Comparison of ENCODE assay signal across 8 cellular contexts in genomic region chr5:60677831-60678664, GRCh38. TPM values are rescaled to one million over a fixed set of nuclear protein-coding genes. Genes with fewer than 3 reads are reported as not detected.
A peak's percentile ranks its signal among the peaks of the same experiment; 100 is the strongest.
DNase-seq lines count a peak whose midpoint lies in the region; ATAC-seq, FAIRE-seq and TF ChIP-seq lines count a peak whose summit lies in the region.

No MANE protein-coding gene starts in this region.

- H4K20me1 ChIP-seq in Loucy (ENCODE audit: insufficient read depth, low read length, poor library complexity, severe bottlenecking) (peaks cover 15% of the 10 kb centered on the region), HepG2 (ENCODE audit: insufficient read depth, low read length) (no peaks in the 10 kb centered on the region)

- H3K4me2 ChIP-seq in Loucy (ENCODE audit: low read depth, low read length, poor library complexity, severe bottlenecking) (no peak overlapping the region), HepG2 (ENCODE audit: low read depth, low read length) (peak overlapping the region; percentile 31)

- no peak overlapping the region for H3K4me3 Mint-ChIP-seq in brain

- POLR2A ChIA-PET in HepG2 (lab: Yijun Ruan, JAX) = interaction anchor here (1.6 kb wide), 1 partner anchor 22 kb away, joined by 11 read pairs; the partner anchor contains the start of gene DEPDC1B

- peak; percentile 81 for ATAC-seq in HepG2
- ATAC-seq in GM19467 (IDR thresholded peaks at IDR 0.05; ENCODE audit: unreplicated experiment) = no peak

- H3K36me3 ChIP-seq in Loucy (ENCODE audit: insufficient read depth, low read length) (peaks cover 4% of the 10 kb centered on the region; the same call in 1 of the 2 replicates), HepG2 (replicated peaks in 1 of 2; ENCODE audit: control insufficient read depth in 1 of 2, insufficient read depth in 2 of 2, low read length in 2 of 2) (peaks cover under 1 to 9% of the 10 kb centered on the region in 2 experiments; a peak in 1 of 5 replicates)

- CTCF ChIA-PET in HepG2 (lab: Yijun Ruan, JAX; ENCODE audit: low intra/inter-chr PET ratio, low total read pairs) = interaction anchor here (1.1 to 2.2 kb wide), 6 partner anchors 9 to 864 kb away, joined by 5 to 12 read pairs (median 6); partner anchors contain the start of gene DEPDC1B

- in situ Hi-C loops in HepG2 (cut with HindIII; ENCODE audit: extremely low pct_ligation_motif_present, low pct_unique_long_range_greater_than_20kb) = loop anchor here (10.0 kb wide), 2 partner anchors 207 to 267 kb away; partner anchors contain the start of genes ERCC8 and NDUFAF2

- H3K4me3 ChIP-seq in Loucy (ENCODE audit: low read length, poor library complexity, severe bottlenecking) = no peak overlapping the region
- peak overlapping the region in 1 of 3 experiments; percentile 17; a peak in 1 of 6 replicates for H3K4me3 ChIP-seq in HepG2 (replicated peaks in 1 of 3; ENCODE audit: insufficient read depth in 1 of 3, low read depth in 2 of 3, low read length in 3 of 3)

- H3K27ac Mint-ChIP-seq in brain = peak overlapping the region in 1 of 5 experiments; percentile 70

- peaks cover 0 to 12% (median 5%) of the 10 kb centered on the region in 5 experiments for H3K9me3 Mint-ChIP-seq in brain

- BruUV-seq in HepG2 (replicated peaks; lab: Mats Ljungman, UMichigan) = no TSS peak

- H3K9me3 ChIP-seq in Loucy (ENCODE audit: insufficient read depth, low read depth, low read length) (no peaks in the 10 kb centered on the region), HepG2 (ENCODE audit: low read length) (no peaks in the 10 kb centered on the region)

- 12% methylated on average over 6 of the region's 6 CpGs for WGBS in HepG2 (ENCODE audit: low lambda C conversion rate)

- TF ChIP-seq EP300 in HepG2 (IDR thresholded peaks at IDR 0.05; ENCODE audit: low read depth in 2 of 2, low read length in 2 of 2) = peak in 1 of 2 experiments; percentile 41; a peak in 1 of 4 replicates
- no peak for TF ChIP-seq EP300 in HepG2 (CRISPR knock-in tag; IDR thresholded peaks at IDR 0.05; ENCODE audit: borderline replicate concordance)

- peak; percentile 24 for DNase-seq in NCI-H82 (lab: John Stamatoyannopoulos, UW)
- DNase-seq in NCI-H82 treated with DMSO at 0.1 percent for 48 hours (lab: John Stamatoyannopoulos, UW; ENCODE audit: unreplicated experiment) = no peak
- peak; percentile 32 for DNase-seq in GM20000 (ENCODE audit: low spot score)
- DNase-seq in HepG2 (ENCODE audit: low spot score) = peak; percentile 64
- no peak for DNase-seq in nucleus accumbens (lab: John Stamatoyannopoulos, UW)

- FAIRE-seq in HepG2 (lab: Jason Lieb, UNC) = peak; percentile 21

- TF ChIP-seq CTCF in GM20000 (IDR thresholded peaks at IDR 0.05; ENCODE audit: extremely low read depth, missing control alignments) = peak; percentile 21
- TF ChIP-seq CTCF in Loucy (conservative IDR thresholded peaks at IDR 0.05; ENCODE audit: low read length) = peak; percentile 80
- peak; percentile 73 to 80 for TF ChIP-seq CTCF in brain (conservative IDR thresholded peaks at IDR 0.05)
- TF ChIP-seq CTCF in HepG2 (CRISPR knock-in tag; IDR thresholded peaks at IDR 0.05) = peak; percentile 46

- peak overlapping the region; percentile 57 for H3K27ac ChIP-seq in HepG2 (ENCODE audit: extremely low read length, insufficient read depth, low read length)

- H3K4me1 ChIP-seq in Loucy (ENCODE audit: insufficient read depth, low read length, poor library complexity, severe bottlenecking) (peaks cover 5% of the 10 kb centered on the region), HepG2 (ENCODE audit: insufficient read depth, low read length) (peaks cover 65% of the 10 kb centered on the region)

- H3K9ac ChIP-seq in Loucy (ENCODE audit: low read depth, low read length, poor library complexity, severe bottlenecking) (no peak overlapping the region), HepG2 (ENCODE audit: insufficient read depth, low read depth, low read length) (peak overlapping the region; percentile 24; the same call in 1 of the 2 replicates)

- no peak overlapping the region for H2AFZ ChIP-seq in Loucy (ENCODE audit: low read length)
- H2AFZ ChIP-seq in HepG2 (ENCODE audit: low read length) = peak overlapping the region; percentile 56

- H3K9me2 ChIP-seq in Loucy (replicated peaks; ENCODE audit: low read depth, low read length) = no peaks in the 10 kb centered on the region

- H3K79me2 ChIP-seq in Loucy (ENCODE audit: insufficient read depth, low read length) = peaks cover 93% of the 10 kb centered on the region
- peaks cover 78% of the 10 kb centered on the region for H3K79me2 ChIP-seq in HepG2 (ENCODE audit: insufficient read depth, low read length)

- 0 out of 2 replicates have a peak, but pooled peaks have one; percentile 17 for TF ChIP-seq RAD21 in HepG2 (CRISPR knock-in tag; IDR thresholded peaks at IDR 0.05)

- TF ChIP-seq POLR2A in HepG2 (IDR thresholded peaks at IDR 0.05; ENCODE audit: insufficient read depth in 1 of 2, low read depth in 2 of 2, low read length in 2 of 2) = no peak

- peaks cover 20% of the 10 kb centered on the region for H3K36me3 Mint-ChIP-seq in brain

- H3K27me3 ChIP-seq in Loucy (ENCODE audit: insufficient read depth, low read length, poor library complexity, severe bottlenecking) = no peaks in the 10 kb centered on the region
- no peaks in the 10 kb centered on the region for H3K27me3 ChIP-seq in HepG2 (ENCODE audit: control insufficient read depth in 1 of 2, insufficient read depth in 2 of 2, low read length in 2 of 2)

- H3K4me1 Mint-ChIP-seq in brain = peaks cover 4% of the 10 kb centered on the region

- intact Hi-C loops in HepG2 (cut with micrococcal nuclease; ENCODE audit: unreplicated experiment) = loop anchor here (1.0 to 10.0 kb wide), 4 partner anchors 21 to 1257 kb away; partner anchors contain the start of gene ELOVL7

- H3F3A ChIP-seq in Loucy (ENCODE audit: low read depth) = no peaks in the 10 kb centered on the region

- H3K27me3 Mint-ChIP-seq in brain = no peaks in the 10 kb centered on the region

TF ChIP-seq in HepG2, 621 proteins besides CTCF, POLR2A, EP300 and RAD21 (continues in another document):
- peak; percentile 31; the same call in 1 of the 2 replicates for TF ChIP-seq GATAD2A (CRISPR knock-in tag; IDR thresholded peaks at IDR 0.05)
- TF ChIP-seq ATF7-NPFF (CRISPR knock-in tag; IDR thresholded peaks at IDR 0.05; ENCODE audit: low read depth) = no peak
- TF ChIP-seq KDM5A (IDR thresholded peaks at IDR 0.05; ENCODE audit: borderline replicate concordance, low read length) = peak; percentile 32; the same call in 1 of the 2 replicates
- TF ChIP-seq, protein P1, sequence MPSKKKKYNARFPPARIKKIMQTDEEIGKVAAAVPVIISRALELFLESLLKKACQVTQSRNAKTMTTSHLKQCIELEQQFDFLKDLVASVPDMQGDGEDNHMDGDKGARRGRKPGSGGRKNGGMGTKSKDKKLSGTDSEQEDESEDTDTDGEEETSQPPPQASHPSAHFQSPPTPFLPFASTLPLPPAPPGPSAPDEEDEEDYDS (CRISPR knock-in tag; IDR thresholded peaks at IDR 0.05) = no peak
- TF ChIP-seq, protein P2, sequence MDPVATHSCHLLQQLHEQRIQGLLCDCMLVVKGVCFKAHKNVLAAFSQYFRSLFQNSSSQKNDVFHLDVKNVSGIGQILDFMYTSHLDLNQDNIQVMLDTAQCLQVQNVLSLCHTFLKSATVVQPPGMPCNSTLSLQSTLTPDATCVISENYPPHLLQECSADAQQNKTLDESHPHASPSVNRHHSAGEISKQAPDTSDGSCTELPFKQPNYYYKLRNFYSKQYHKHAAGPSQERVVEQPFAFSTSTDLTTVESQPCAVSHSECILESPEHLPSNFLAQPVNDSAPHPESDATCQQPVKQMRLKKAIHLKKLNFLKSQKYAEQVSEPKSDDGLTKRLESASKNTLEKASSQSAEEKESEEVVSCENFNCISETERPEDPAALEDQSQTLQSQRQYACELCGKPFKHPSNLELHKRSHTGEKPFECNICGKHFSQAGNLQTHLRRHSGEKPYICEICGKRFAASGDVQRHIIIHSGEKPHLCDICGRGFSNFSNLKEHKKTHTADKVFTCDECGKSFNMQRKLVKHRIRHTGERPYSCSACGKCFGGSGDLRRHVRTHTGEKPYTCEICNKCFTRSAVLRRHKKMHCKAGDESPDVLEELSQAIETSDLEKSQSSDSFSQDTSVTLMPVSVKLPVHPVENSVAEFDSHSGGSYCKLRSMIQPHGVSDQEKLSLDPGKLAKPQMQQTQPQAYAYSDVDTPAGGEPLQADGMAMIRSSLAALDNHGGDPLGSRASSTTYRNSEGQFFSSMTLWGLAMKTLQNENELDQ (CRISPR knock-in tag; IDR thresholded peaks at IDR 0.05; ENCODE audit: borderline replicate concordance) = no peak

RNA-seq across cellular contexts. Expression of gene DEPDC1B, which starts 21.9 kb away (rescaled TPM):
- 10.4 TPM for polyA plus RNA-seq in brain (ENCODE audit: insufficient read depth, low read depth, low replicate concordance)
- total RNA-seq in HepG2 (2016; rRNA removed; fragmentation: Illumina TruSeq; extraction: Trizol) = 51.3 and 78.3 TPM in 2 replicates
- 20.3 and 23.4 TPM in 2 replicates for total RNA-seq in HepG2 (2016; cell fraction: cytosol; rRNA removed; fragmentation: Illumina TruSeq; extraction: Trizol; ENCODE audit: low read depth)
- 50.7 and 80.3 TPM in 2 replicates for total RNA-seq in HepG2 (2016; cell fraction: insoluble cytoplasmic fraction; rRNA removed; fragmentation: Illumina TruSeq; extraction: Trizol)
- total RNA-seq in HepG2 (2016; cell fraction: membrane; rRNA removed; fragmentation: Illumina TruSeq; extraction: Trizol) = 37.8 and 40.8 TPM in 2 replicates
- total RNA-seq in HepG2 (2016; cell fraction: nucleus; rRNA removed; fragmentation: Illumina TruSeq; extraction: Trizol) = 49.8 and 56.2 TPM in 2 replicates
- polyA plus RNA-seq in HepG2 (2011; rRNA removed) = 17.4 and 29.5 TPM in 2 replicates
- polyA plus RNA-seq in HepG2 (2011; cell fraction: cytosol; rRNA removed) = 12.4 and 12.8 TPM in 2 replicates
- 12.1 and 13.2 TPM in 2 replicates for polyA plus RNA-seq in HepG2 (2011; cell fraction: nucleus; rRNA removed)
- polyA plus RNA-seq in HepG2 (2012) = 15.8 and 32.2 TPM in 2 replicates
- 7.2 and 7.9 TPM in 2 replicates for polyA plus RNA-seq in HepG2 (2016; cell fraction: cytosol; fragmentation: Illumina TruSeq; extraction: Trizol; ENCODE audit: low read depth)
- 77.7 and 85.4 TPM in 2 replicates for polyA plus RNA-seq in HepG2 (2016; cell fraction: insoluble cytoplasmic fraction; fragmentation: Illumina TruSeq; extraction: Trizol; ENCODE audit: low read depth)
- 24.4 and 26.0 TPM in 2 replicates for polyA plus RNA-seq in HepG2 (2016; cell fraction: membrane; fragmentation: Illumina TruSeq; extraction: Trizol; ENCODE audit: low read depth)
- 50.0 and 51.3 TPM in 2 replicates for polyA plus RNA-seq in HepG2 (2016; cell fraction: nucleus; fragmentation: Illumina TruSeq; extraction: Trizol; ENCODE audit: insufficient read depth, low read depth)
- polyA minus RNA-seq in HepG2 (2011; rRNA and poly(A)+ RNA removed; ENCODE audit: low replicate concordance) = 26.5 and 33.0 TPM in 2 replicates
- polyA minus RNA-seq in HepG2 (2011; cell fraction: cytosol; rRNA and poly(A)+ RNA removed) = 17.7 and 22.7 TPM in 2 replicates
- 68.6 and 83.3 TPM in 2 replicates for polyA minus RNA-seq in HepG2 (2011; cell fraction: nucleus; rRNA and poly(A)+ RNA removed)

Comparison
In these comparisons a context has a peak if more than half of its experiments do, and no peak if none do; other contexts are left out.
1. DNase-seq: peak in NCI-H82 (single experiment), GM20000 (single experiment) and HepG2 (single experiment); none in NCI-H82 treated with DMSO at 0.1 percent for 48 hours (single experiment) and nucleus accumbens (0 of 56).
2. CTCF ChIP-seq: peak in every context shown above with its lines; median percentile 80 in Loucy; 76 in brain; 46 in HepG2; 21 in GM20000.